Comparison of ENCODE assay signal across 8 cellular contexts in the genomic region with DNA sequence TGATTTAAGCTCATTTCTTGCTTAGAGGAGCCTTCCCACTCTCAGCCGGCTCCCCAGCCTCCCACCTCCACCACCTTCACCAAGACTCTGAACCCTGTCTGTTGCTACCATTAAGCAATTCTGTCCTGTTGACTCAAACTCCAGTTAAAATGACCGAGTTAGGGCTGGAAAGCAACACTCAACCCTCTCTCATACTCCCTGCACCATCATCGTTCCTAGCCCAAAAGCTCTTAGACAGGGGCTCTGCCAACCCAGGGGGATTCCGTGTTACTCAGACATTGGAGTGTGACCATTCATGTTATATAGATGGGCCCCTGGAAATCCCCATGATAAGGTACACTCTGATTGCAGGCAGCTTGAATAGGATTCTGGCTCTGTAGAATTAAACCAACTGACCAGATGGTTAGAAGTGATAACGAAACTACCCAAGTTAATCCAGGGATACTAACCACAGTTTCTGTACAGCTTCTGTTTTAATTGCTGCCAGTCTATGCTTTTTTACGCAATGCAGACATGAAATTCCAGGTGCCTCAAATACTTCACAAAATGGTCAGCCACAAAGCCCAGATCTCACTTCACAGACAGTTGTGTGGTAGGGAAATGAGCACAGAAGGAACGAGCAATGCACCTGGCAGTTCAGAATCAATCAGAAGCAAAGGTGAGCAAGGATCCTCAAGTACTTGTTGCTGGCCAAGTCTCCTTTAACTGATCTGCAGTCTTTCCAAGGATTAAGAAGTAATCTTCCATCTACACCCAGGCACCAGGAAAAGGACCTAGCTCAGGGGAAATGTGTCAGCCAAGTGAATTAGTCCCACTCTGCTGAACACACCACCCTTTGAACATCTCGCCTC. TPM values are rescaled to one million over a fixed set of nuclear protein-coding genes. Genes with fewer than 3 reads are reported as not detected.
A peak's percentile ranks its signal among the peaks of the same experiment; 100 is the strongest.
DNase-seq lines count a peak whose midpoint lies in the region; ATAC-seq, FAIRE-seq and TF ChIP-seq lines count a peak whose summit lies in the region.

No MANE protein-coding gene starts in this region.

- POLR2A ChIA-PET in activated CD4-positive, alpha-beta T cell treated with anti-CD3 and anti-CD28 coated beads, Interleukin-2, amount 10 ng/mL, durations not matched to agents 7 days and 5 days (lab: Charles Lee) = no interaction called here
- POLR2A ChIA-PET in GM12878 (lab: Charles Lee) = interaction anchor here (0.6 to 2.6 kb wide), 6 partner anchors 8 to 578 kb away, joined by 3 to 19 read pairs (median 4); no protein-coding TSS in a partner anchor

- FAIRE-seq in GM12878 (lab: Jason Lieb, UNC) = peak; percentile 76

- WGBS in GM12878 (ENCODE audit: insufficient coverage, insufficient replicate concordance, low lambda C conversion rate, missing lambda C conversion rate) = 8% methylated on average over 8 of the region's 8 CpGs

- CTCF ChIA-PET in activated CD4-positive, alpha-beta T cell treated with anti-CD3 and anti-CD28 coated beads, Interleukin-2, amount 10 ng/mL, durations not matched to agents 7 days and 5 days (lab: Charles Lee) = interaction anchor here (1.2 kb wide), 1 partner anchor 16 kb away, joined by 3 read pairs; no protein-coding TSS in a partner anchor
- CTCF ChIA-PET in GM12878 (lab: Yijun Ruan, JAX) = interaction anchor here (0.5 to 3.0 kb wide), 12 partner anchors 10 to 442 kb away, joined by 3 to 32 read pairs (median 4); no protein-coding TSS in a partner anchor

- no peaks in the 10 kb centered on the region for H3K36me3 Mint-ChIP-seq in activated CD4-positive, alpha-beta T cell treated with anti-CD3 and anti-CD28 coated beads, Interleukin-2, amount 10 ng/mL, durations not matched to agents 7 days and 5 days (ENCODE audit: low read depth)

- peak overlapping the region; percentile 66 for H3K9ac ChIP-seq in GM12878 (ENCODE audit: control insufficient read depth, insufficient read depth, low read length)

- RAD21 ChIA-PET in GM12878 (lab: Charles Lee; ENCODE audit: unreplicated experiment) = interaction anchor here (0.7 to 5.1 kb wide), 14 partner anchors 10 to 610 kb away, joined by 3 to 54 read pairs (median 4); partner anchors contain the start of gene SLC39A11

- H3K4me3 ChIP-seq in GM12878 (peak overlapping the region; percentile 82), osteoblast (ENCODE audit: insufficient read depth, low read length) (peak overlapping the region; percentile 66)

- no peak overlapping the region for H3K27ac Mint-ChIP-seq in activated CD4-positive, alpha-beta T cell treated with anti-CD3 and anti-CD28 coated beads, Interleukin-2, amount 10 ng/mL, durations not matched to agents 7 days and 5 days

- no peaks in the 10 kb centered on the region for H3K9me3 ChIP-seq in GM12878 (replicated peaks; ENCODE audit: control insufficient read depth, insufficient read depth, low read length)
- no peaks in the 10 kb centered on the region for H3K9me3 ChIP-seq in osteoblast (ENCODE audit: low read depth, low read length)

- no peak for DNase-seq in activated CD4-positive, alpha-beta T cell treated with anti-CD3 and anti-CD28 coated beads, Interleukin-2, amount 10 ng/mL, durations not matched to agents 7 days and 5 days
- no peak for DNase-seq in activated CD4-positive, alpha-beta T cell treated with anti-CD3 and anti-CD28 coated beads for 48 hours
- DNase-seq in GM12878 (ENCODE audit: low read depth, low spot score) (no peak), osteoblast (ENCODE audit: insufficient read length, low spot score, missing footprints) (no peak), activated gamma-delta T cell treated with Interleukin-2 at 50 U/mL for 16 hours (no peak), NCI-H2029 (lab: John Stamatoyannopoulos, UW) (no peak)

- H3K4me3 Mint-ChIP-seq in activated CD4-positive, alpha-beta T cell treated with anti-CD3 and anti-CD28 coated beads, Interleukin-2, amount 10 ng/mL, durations not matched to agents 7 days and 5 days = peak overlapping the region; percentile 59

- TF ChIP-seq EP300 in GM12878 (IDR thresholded peaks at IDR 0.05; ENCODE audit: borderline replicate concordance in 1 of 2, control insufficient read depth in 1 of 2, low read depth in 2 of 2, low read length in 2 of 2) = peak in 1 of 2 experiments; percentile 30; a peak in 1 of 4 replicates

- H3K27ac ChIP-seq in GM12878 (ENCODE audit: control insufficient read depth, insufficient read depth) (peak overlapping the region; percentile 51), osteoblast (ENCODE audit: low read depth, low read length) (no peak overlapping the region)

- H3K36me3 ChIP-seq in GM12878 (ENCODE audit: control insufficient read depth in 2 of 2, insufficient read depth in 2 of 2, low read length in 1 of 2) (no peaks in the 10 kb centered on the region; a peak in 1 of 4 replicates), osteoblast (ENCODE audit: insufficient read depth, low read length) (no peaks in the 10 kb centered on the region)

- H3K9me3 Mint-ChIP-seq in activated CD4-positive, alpha-beta T cell treated with anti-CD3 and anti-CD28 coated beads, Interleukin-2, amount 10 ng/mL, durations not matched to agents 7 days and 5 days = no peaks in the 10 kb centered on the region

- in situ Hi-C loops in GM12878 (cut with MboI) = no loop called here

- H2AFZ ChIP-seq in GM12878 (ENCODE audit: control insufficient read depth, low read depth, low read length) (no peak overlapping the region), osteoblast (ENCODE audit: low read length) (peak overlapping the region; percentile 16)

- H3K4me2 ChIP-seq in GM12878 (ENCODE audit: control insufficient read depth, insufficient read depth) = peak overlapping the region; percentile 95
- H3K4me2 ChIP-seq in osteoblast (ENCODE audit: insufficient read depth, low read length) = peak overlapping the region; percentile 81

- TF ChIP-seq RAD21 in GM12878 (IDR thresholded peaks at IDR 0.05; ENCODE audit: insufficient read depth, low read depth, low read length) = no peak

- H3K27me3 Mint-ChIP-seq in activated CD4-positive, alpha-beta T cell treated with anti-CD3 and anti-CD28 coated beads, Interleukin-2, amount 10 ng/mL, durations not matched to agents 7 days and 5 days = peaks cover 65% of the 10 kb centered on the region

- SMC1A ChIA-PET in GM12878 (lab: Charles Lee; ENCODE audit: uncharacterized antibody, unreplicated experiment) = interaction anchor here (0.8 to 5.6 kb wide), 12 partner anchors 11 to 440 kb away, joined by 3 to 35 read pairs (median 4); a partner anchor contains a TSS

- H3K79me2 ChIP-seq in GM12878 (ENCODE audit: control insufficient read depth, insufficient read depth, low read length) = peaks cover 26% of the 10 kb centered on the region
- no peaks in the 10 kb centered on the region for H3K79me2 ChIP-seq in osteoblast (ENCODE audit: insufficient read depth, low read length)

- H4K20me1 ChIP-seq in GM12878 (ENCODE audit: control insufficient read depth, insufficient read depth) (no peaks in the 10 kb centered on the region), osteoblast (ENCODE audit: insufficient read depth, low read length) (peaks cover 6% of the 10 kb centered on the region)

- peaks cover 35% of the 10 kb centered on the region for H3K4me1 Mint-ChIP-seq in activated CD4-positive, alpha-beta T cell treated with anti-CD3 and anti-CD28 coated beads, Interleukin-2, amount 10 ng/mL, durations not matched to agents 7 days and 5 days

- H3K27me3 ChIP-seq in GM12878 (replicated peaks in 1 of 2; ENCODE audit: control insufficient read depth in 2 of 2, insufficient read depth in 2 of 2, low read length in 1 of 2) (0 out of 4 replicates have a peak, but pooled peaks cover 0 to 3% of the 10 kb centered on the region in 2 experiments), osteoblast (ENCODE audit: insufficient read depth, low read length) (peaks cover 65% of the 10 kb centered on the region)

- peaks cover 34% of the 10 kb centered on the region for H3K4me1 ChIP-seq in GM12878 (ENCODE audit: control insufficient read depth, insufficient read depth, low read length)
- peaks cover 13% of the 10 kb centered on the region for H3K4me1 ChIP-seq in osteoblast (ENCODE audit: insufficient read depth, low read length)

- ATAC-seq in HG03571 (IDR thresholded peaks at IDR 0.05; ENCODE audit: unreplicated experiment) (peak; percentile 40), GM12878 (peak; percentile 71), GM21528 (IDR thresholded peaks at IDR 0.05; ENCODE audit: low FRiP score, unreplicated experiment) (no peak)

- no peak for TF ChIP-seq CTCF in GM12878 (IDR thresholded peaks at IDR 0.05 in 2 of 3, conservative IDR thresholded peaks at IDR 0.05 in 1 of 3; ENCODE audit: control insufficient read depth in 2 of 3, extremely low read depth in 1 of 3, insufficient read depth in 1 of 3, low read depth in 3 of 3, low read length in 3 of 3)
- TF ChIP-seq CTCF in osteoblast (IDR thresholded peaks at IDR 0.05; ENCODE audit: extremely low read depth, low read depth, low read length) = no peak

- intact Hi-C loops in GM12878 (cut with micrococcal nuclease; ENCODE audit: unreplicated experiment) = no loop called here

- TF ChIP-seq POLR2A in GM12878 (IDR thresholded peaks at IDR 0.05; ENCODE audit: low read depth, low read length) = no peak

- no TSS peak for BruUV-seq in GM12878 (replicated peaks; lab: Mats Ljungman, UMichigan)

RNA-seq across cellular contexts. Expression of gene SSTR2, which starts 2.1 kb away (rescaled TPM):
- not detected for total RNA-seq in activated CD4-positive, alpha-beta T cell treated with anti-CD3 and anti-CD28 coated beads, Interleukin-2, amount 10 ng/mL, durations not matched to agents 7 days and 5 days
- 17.7 and 19.0 TPM in 2 replicates for total RNA-seq in GM12878 (2013; cell fraction: nucleolus; rRNA removed)
- total RNA-seq in GM12878 (2014; rRNA removed) (1.9 and 2.2 TPM in 2 replicates), GM12878 (2014; rRNA removed; fragmentation: Illumina TruSeq; extraction: Trizol) (1.7 and 2.0 TPM in 2 replicates), GM12878 (2021) (2.3 TPM in 2 replicates), osteoblast (under 0.01 TPM in 2 replicates)
- polyA plus RNA-seq in GM12878 (2011; ENCODE audit: low read depth) = 0.47 TPM
- polyA plus RNA-seq in GM12878 (2011; rRNA removed) (12.5 and 14.2 TPM in 2 replicates), GM12878 (2014; fragmentation: Illumina TruSeq; extraction: Trizol) (1.7 TPM in 2 replicates), GM12878 (2014; fragmentation: Nextera tagmentation; extraction: Ambion mirVana) (under 1 TPM; 0.47 to 0.69 TPM), GM12878 (2014; rRNA removed) (1.5 and 1.6 TPM in 2 replicates), GM12878 (2016; fragmentation: Nextera tagmentation; extraction: Ambion mirVana) (1 to 10 TPM; 1.2 to 1.6 TPM)
- polyA plus RNA-seq in GM12878 (2011; cell fraction: cytosol; rRNA removed) = 10.7 and 11.8 TPM in 2 replicates
- polyA plus RNA-seq in GM12878 (2011; cell fraction: nucleus; rRNA removed) = 8.3 and 11.2 TPM in 2 replicates
- polyA plus RNA-seq in GM12878 (2012) = 0.54 and 0.97 TPM in 2 replicates
- 26.0 and 31.7 TPM in 2 replicates for polyA minus RNA-seq in GM12878 (2011; rRNA and poly(A)+ RNA removed)
- polyA minus RNA-seq in GM12878 (2011; cell fraction: cytosol; rRNA and poly(A)+ RNA removed) = 4.1 and 4.9 TPM in 2 replicates
- polyA minus RNA-seq in GM12878 (2011; cell fraction: nucleus; rRNA and poly(A)+ RNA removed) = 7.4 and 8.3 TPM in 2 replicates

RNA-seq across cellular contexts. Expression of gene COG1, which starts 25.9 kb away (rescaled TPM):
- 10 to 100 TPM; 29.2 to 32.5 TPM for total RNA-seq in activated CD4-positive, alpha-beta T cell treated with anti-CD3 and anti-CD28 coated beads, Interleukin-2, amount 10 ng/mL, durations not matched to agents 7 days and 5 days
- total RNA-seq in GM12878 (2013; cell fraction: nucleolus; rRNA removed) = 42.8 and 47.0 TPM in 2 replicates
- total RNA-seq in GM12878 (2014; rRNA removed) = 16.7 and 23.9 TPM in 2 replicates
- total RNA-seq in GM12878 (2014; rRNA removed; fragmentation: Illumina TruSeq; extraction: Trizol) = 13.4 and 16.0 TPM in 2 replicates
- 20.7 and 24.1 TPM in 2 replicates for total RNA-seq in GM12878 (2021)
- polyA plus RNA-seq in GM12878 (2011; ENCODE audit: low read depth) = 10.9 TPM
- 11.9 and 21.1 TPM in 2 replicates for polyA plus RNA-seq in GM12878 (2011; rRNA removed)
- polyA plus RNA-seq in GM12878 (2011; cell fraction: cytosol; rRNA removed) = 15.1 and 18.4 TPM in 2 replicates
- polyA plus RNA-seq in GM12878 (2011; cell fraction: nucleus; rRNA removed) = 43.8 and 51.2 TPM in 2 replicates
- 18.6 and 23.9 TPM in 2 replicates for polyA plus RNA-seq in GM12878 (2012)
- polyA plus RNA-seq in GM12878 (2014; fragmentation: Illumina TruSeq; extraction: Trizol) = 19.5 and 25.8 TPM in 2 replicates
- 10 to 100 TPM; 10.5 to 11.4 TPM for polyA plus RNA-seq in GM12878 (2014; fragmentation: Nextera tagmentation; extraction: Ambion mirVana)
- polyA plus RNA-seq in GM12878 (2014; rRNA removed) = 13.8 and 14.4 TPM in 2 replicates
- polyA plus RNA-seq in GM12878 (2016; fragmentation: Nextera tagmentation; extraction: Ambion mirVana) = 10 to 100 TPM; 19.6 to 20.8 TPM
- 21.4 and 26.0 TPM in 2 replicates for polyA minus RNA-seq in GM12878 (2011; rRNA and poly(A)+ RNA removed)
- 9.5 and 11.2 TPM in 2 replicates for polyA minus RNA-seq in GM12878 (2011; cell fraction: cytosol; rRNA and poly(A)+ RNA removed)
- 19.2 and 29.9 TPM in 2 replicates for polyA minus RNA-seq in GM12878 (2011; cell fraction: nucleus; rRNA and poly(A)+ RNA removed)
- 21.5 and 23.2 TPM in 2 replicates for total RNA-seq in osteoblast
